In genomic region chr16:62225675-62226074, GRCh38 we compare ENCODE assay signal across 7 cellular contexts.
DNase-seq lines count a peak whose midpoint lies in the region; ATAC-seq and TF ChIP-seq lines count a peak whose summit lies in the region.

No MANE protein-coding gene starts in this region.

- H3K4me3 Mint-ChIP-seq in CD8-positive, alpha-beta T cell = no peak overlapping the region

- H3K27me3 Mint-ChIP-seq in CD8-positive, alpha-beta T cell (ENCODE audit: low read depth) = no peaks in the 10 kb centered on the region

- H3K4me1 Mint-ChIP-seq in CD8-positive, alpha-beta T cell (ENCODE audit: low read depth) = no peaks in the 10 kb centered on the region

- H3K27me3 ChIP-seq in WERI-Rb-1 (ENCODE audit: insufficient read depth, low read depth, severe bottlenecking) (peaks cover 24% of the 10 kb centered on the region), right atrium auricular region (no peaks in the 10 kb centered on the region)
- H3K27me3 ChIP-seq in CD8-positive, alpha-beta T cell (ENCODE audit: insufficient read depth, low read length) = no peaks in the 10 kb centered on the region

- ATAC-seq in GM18867 (IDR thresholded peaks at IDR 0.05; ENCODE audit: unreplicated experiment) = peak; percentile 99
- ATAC-seq in HG02623 (IDR thresholded peaks at IDR 0.05; ENCODE audit: unreplicated experiment) = peak; percentile 87
- ATAC-seq in CD8-positive, alpha-beta T cell = no peak

- TF ChIP-seq CTCF in WERI-Rb-1 (IDR thresholded peaks at IDR 0.05; ENCODE audit: low read depth, low read length) (peak; percentile 71), right atrium auricular region (IDR thresholded peaks at IDR 0.05) (peak in 1 of 2 donors; percentile 58)
- no peak for TF ChIP-seq CTCF in CD8-positive, alpha-beta T cell (IDR thresholded peaks at IDR 0.05)

- no peaks in the 10 kb centered on the region for H3K9me3 ChIP-seq in WERI-Rb-1 (ENCODE audit: severe bottlenecking)
- H3K9me3 ChIP-seq in right atrium auricular region = no peaks in the 10 kb centered on the region
- no peaks in the 10 kb centered on the region for H3K9me3 ChIP-seq in CD8-positive, alpha-beta T cell (ENCODE audit: low read length)

- intact Hi-C loops in CD8-positive, alpha-beta T cell (cut with DNase I, micrococcal nuclease) = no loop called here

- H3K27ac ChIP-seq in WERI-Rb-1 (no peak overlapping the region), right atrium auricular region (no peak overlapping the region)
- H3K27ac ChIP-seq in CD8-positive, alpha-beta T cell (ENCODE audit: low read depth, low read length) = no peak overlapping the region

- no peaks in the 10 kb centered on the region for H3K4me1 ChIP-seq in right atrium auricular region
- no peaks in the 10 kb centered on the region for H3K4me1 ChIP-seq in CD8-positive, alpha-beta T cell (ENCODE audit: insufficient read depth, low read length)

- POLR2A ChIA-PET in CD8-positive, alpha-beta T cell (lab: Charles Lee) = no interaction called here

- H3K36me3 ChIP-seq in WERI-Rb-1 = no peaks in the 10 kb centered on the region
- H3K36me3 ChIP-seq in right atrium auricular region = no peaks in the 10 kb centered on the region
- H3K36me3 ChIP-seq in CD8-positive, alpha-beta T cell (ENCODE audit: insufficient read depth, low read length) = no peaks in the 10 kb centered on the region

- CTCF ChIA-PET in CD8-positive, alpha-beta T cell (lab: Charles Lee) = no interaction called here

- H3K4me3 ChIP-seq in WERI-Rb-1 (ENCODE audit: low read depth, low read length) (no peak overlapping the region), right atrium auricular region (peak overlapping the region in 1 of 2 donors; percentile 14)
- H3K4me3 ChIP-seq in CD8-positive, alpha-beta T cell (ENCODE audit: low read depth, low read length) = no peak overlapping the region

- DNase-seq in NCI-H1694 (lab: John Stamatoyannopoulos, UW) (peak; percentile 83), WERI-Rb-1 (peak; percentile 78), right atrium auricular region (ENCODE audit: low spot score) (peak; percentile 69)
- peak; percentile 17 to 47 for DNase-seq in stimulated activated CD4-positive, alpha-beta T cell treated with anti-CD3 and anti-CD28 coated beads, Interleukin-2, amount 100 ng/mL, for 24 hours
- DNase-seq in CD8-positive, alpha-beta T cell = no peak

- H3K9me3 Mint-ChIP-seq in CD8-positive, alpha-beta T cell = peaks cover 17% of the 10 kb centered on the region

- no peaks in the 10 kb centered on the region for H3K36me3 Mint-ChIP-seq in CD8-positive, alpha-beta T cell

- H3K27ac Mint-ChIP-seq in CD8-positive, alpha-beta T cell = no peak overlapping the region

Comparison
In these comparisons a context has a peak if more than half of its experiments do, and no peak if none do; other contexts are left out.
1. DNase-seq: peak in NCI-H1694 (single experiment), WERI-Rb-1 (single experiment), right atrium auricular region (single experiment) and stimulated activated CD4-positive, alpha-beta T cell treated with anti-CD3 and anti-CD28 coated beads, Interleukin-2, amount 100 ng/mL, for 24 hours (2 of 2); none in CD8-positive, alpha-beta T cell (0 of 7).